Comparison of ENCODE assay signal across 8 cellular contexts in the genomic region with DNA sequence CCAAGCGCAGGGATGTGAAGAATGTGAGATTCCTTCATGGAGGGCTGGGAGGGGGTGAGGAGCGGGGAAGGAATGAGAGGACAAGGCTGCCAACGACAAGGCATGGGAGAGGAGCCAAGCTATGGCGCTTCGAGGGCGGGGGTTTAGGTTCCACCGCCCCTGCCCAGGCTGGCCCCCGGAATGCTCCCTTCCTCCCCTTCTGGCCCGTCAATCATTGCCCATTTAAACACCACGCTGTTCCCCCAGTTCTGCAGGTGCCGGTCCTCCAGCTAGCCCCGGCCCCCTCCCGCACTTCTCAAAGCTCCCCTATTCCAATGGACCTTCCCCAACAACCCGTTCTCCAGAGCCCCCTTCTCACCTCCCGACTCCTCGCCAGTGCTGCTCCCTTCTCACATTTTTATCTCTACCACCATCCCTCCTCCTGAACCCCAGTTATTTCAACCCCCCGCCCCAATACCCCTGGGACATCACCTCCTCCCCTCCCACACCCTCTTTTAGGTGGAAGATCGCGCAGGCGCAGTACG. TPM values are rescaled to one million over a fixed set of nuclear protein-coding genes. Genes with fewer than 3 reads are reported as not detected.
DNase-seq lines count a peak whose midpoint lies in the region; ATAC-seq and TF ChIP-seq lines count a peak whose summit lies in the region.

No MANE protein-coding gene starts in this region.

- no peaks in the 10 kb centered on the region for H3K9me3 Mint-ChIP-seq in activated CD4-positive, alpha-beta T cell treated with anti-CD3 and anti-CD28 coated beads, Interleukin-2, amount 10 ng/mL, durations not matched to agents 7 days and 5 days

- 0 to 2% (median 0%) methylated on average over 19 to 21 of the region's 21 CpGs for WGBS in stomach, 5 donors

- CTCF ChIA-PET in activated CD4-positive, alpha-beta T cell treated with anti-CD3 and anti-CD28 coated beads, Interleukin-2, amount 10 ng/mL, durations not matched to agents 7 days and 5 days (lab: Charles Lee): interaction anchor here (0.6 to 4.0 kb wide), 23 partner anchors 10 to 175 kb away, joined by 3 to 39 read pairs (median 4); a partner anchor contains a TSS

- H3K4me1 ChIP-seq in NT2/D1 (ENCODE audit: insufficient read depth, insufficient read length): no peaks in the 10 kb centered on the region
- peaks cover 44 to 74% (median 61%) of the 10 kb centered on the region in 4 donors for H3K4me1 ChIP-seq in stomach

- H3K9me3 ChIP-seq in NT2/D1 (ENCODE audit: insufficient read depth, low read length) (peaks cover 7% of the 10 kb centered on the region; the same call in 1 of the 2 replicates), stomach (no peaks in the 10 kb centered on the region)

- no peak for TF ChIP-seq EP300 in stomach (IDR thresholded peaks at IDR 0.05)

- peak overlapping the region; percentile 90 for H3K4me3 Mint-ChIP-seq in activated CD4-positive, alpha-beta T cell treated with anti-CD3 and anti-CD28 coated beads, Interleukin-2, amount 10 ng/mL, durations not matched to agents 7 days and 5 days

- peaks cover 49% of the 10 kb centered on the region for H3K4me1 Mint-ChIP-seq in activated CD4-positive, alpha-beta T cell treated with anti-CD3 and anti-CD28 coated beads, Interleukin-2, amount 10 ng/mL, durations not matched to agents 7 days and 5 days

- TF ChIP-seq CTCF in choroid plexus epithelial cell (conservative IDR thresholded peaks at IDR 0.05; ENCODE audit: low read depth, low read length) (no peak), stomach (IDR thresholded peaks at IDR 0.05) (no peak)

- no peak for DNase-seq in activated CD4-positive, alpha-beta T cell treated with anti-CD3 and anti-CD28 coated beads, Interleukin-2, amount 10 ng/mL, durations not matched to agents 7 days and 5 days
- DNase-seq in activated CD4-positive, alpha-beta T cell treated with anti-CD3 and anti-CD28 coated beads for 1 hour: no peak
- DNase-seq in NT2/D1 (ENCODE audit: low read depth, low spot score) (peak; percentile 54), choroid plexus epithelial cell (ENCODE audit: low read depth) (peak; percentile 68), left colon (peak; percentile 52 to 63), stomach (peak; percentile 58)

- H3K27ac ChIP-seq in stomach: peak overlapping the region; percentile 94 to 97 (median 97)

- H3K27me3 Mint-ChIP-seq in activated CD4-positive, alpha-beta T cell treated with anti-CD3 and anti-CD28 coated beads, Interleukin-2, amount 10 ng/mL, durations not matched to agents 7 days and 5 days: no peaks in the 10 kb centered on the region

- H3K36me3 ChIP-seq in NT2/D1 (ENCODE audit: insufficient read depth, insufficient read length, low read length) (peaks cover 19% of the 10 kb centered on the region), stomach (peaks cover 2 to 17% (median 7%) of the 10 kb centered on the region in 4 donors)

- TF ChIP-seq POLR2A in stomach (IDR thresholded peaks at IDR 0.05): no peak

- intact Hi-C loops in left colon (cut with DNase I, micrococcal nuclease) (no loop called here), stomach (cut with DNase I; ENCODE audit: low total_unique reads) (no loop called here)

- POLR2A ChIA-PET in activated CD4-positive, alpha-beta T cell treated with anti-CD3 and anti-CD28 coated beads, Interleukin-2, amount 10 ng/mL, durations not matched to agents 7 days and 5 days (lab: Charles Lee): interaction anchor here (0.5 to 1.2 kb wide), 6 partner anchors 12 to 274 kb away, joined by 3 to 8 read pairs (median 4); no protein-coding TSS in a partner anchor

- H3K27me3 ChIP-seq in NT2/D1 (ENCODE audit: insufficient read depth, insufficient read length) (no peaks in the 10 kb centered on the region), stomach (no peaks in the 10 kb centered on the region)

- H3K4me3 ChIP-seq in NT2/D1 (ENCODE audit: insufficient read length, low read depth) (peak overlapping the region; percentile 87), choroid plexus epithelial cell (ENCODE audit: low read depth, low read length) (peak overlapping the region; percentile 93), stomach (peak overlapping the region; percentile 70 to 82 (median 76))

- ATAC-seq in HG02571 (IDR thresholded peaks at IDR 0.05; ENCODE audit: unreplicated experiment) (peak; percentile 18), left colon (peak; percentile 8), HG03039 (IDR thresholded peaks at IDR 0.05; ENCODE audit: unreplicated experiment) (no peak)

- peak overlapping the region; percentile 93 for H3K27ac Mint-ChIP-seq in activated CD4-positive, alpha-beta T cell treated with anti-CD3 and anti-CD28 coated beads, Interleukin-2, amount 10 ng/mL, durations not matched to agents 7 days and 5 days

- peaks cover 6% of the 10 kb centered on the region for H3K36me3 Mint-ChIP-seq in activated CD4-positive, alpha-beta T cell treated with anti-CD3 and anti-CD28 coated beads, Interleukin-2, amount 10 ng/mL, durations not matched to agents 7 days and 5 days (ENCODE audit: low read depth)

- H3K9ac ChIP-seq in NT2/D1 (ENCODE audit: insufficient read length, low read depth): peak overlapping the region; percentile 86

RNA-seq across cellular contexts. Expression of a gene that starts 0.4 kb away (rescaled TPM):
- total RNA-seq in activated CD4-positive, alpha-beta T cell treated with anti-CD3 and anti-CD28 coated beads, Interleukin-2, amount 10 ng/mL, durations not matched to agents 7 days and 5 days: 10 to 100 TPM; 30.1 to 31.6 TPM
- 10 to 100 TPM; 31.5 to 35.1 TPM for total RNA-seq in left colon
- 10 to 100 TPM; 29.4 to 92.4 (median 52.7) TPM for total RNA-seq in stomach
- polyA plus RNA-seq in stomach: 10 to 100 TPM; 10.4 to 20.5 (median 17.4) TPM

RNA-seq across cellular contexts. Expression of a gene that starts 2.8 kb away (rescaled TPM):
- total RNA-seq in activated CD4-positive, alpha-beta T cell treated with anti-CD3 and anti-CD28 coated beads, Interleukin-2, amount 10 ng/mL, durations not matched to agents 7 days and 5 days: 10 to 100 TPM; 56.7 to 63.5 TPM
- 10 to 100 TPM; 23.2 to 29.5 TPM for total RNA-seq in left colon
- 10 to 100 TPM in 2 of 5 donors, 1 to 10 TPM in 3; 1.2 to 13.9 (median 8.0) TPM for total RNA-seq in stomach
- polyA plus RNA-seq in stomach: 10 to 100 TPM; 22.2 to 36.5 (median 28.0) TPM

RNA-seq across cellular contexts. Expression of a gene that starts 8.6 kb away (rescaled TPM):
- total RNA-seq in activated CD4-positive, alpha-beta T cell treated with anti-CD3 and anti-CD28 coated beads, Interleukin-2, amount 10 ng/mL, durations not matched to agents 7 days and 5 days: under 1 TPM in 1 of 2 experiments, not detected in 1; 0.64 TPM
- total RNA-seq in left colon (100 to 1,000 TPM; 152 to 244 TPM), stomach (100 to 1,000 TPM in 1 of 5 donors, 10 to 100 TPM in 1, 1 to 10 TPM in 1, not detected in 2; 8.0 to 450 (median 18.7) TPM)
- under 1 TPM in 2 of 3 donors, not detected in 1; 0.15 to 1.00 TPM for polyA plus RNA-seq in stomach

RNA-seq across cellular contexts. Expression of a gene that starts 32.0 kb away (rescaled TPM):
- 100 to 1,000 TPM; 140 to 173 TPM for total RNA-seq in activated CD4-positive, alpha-beta T cell treated with anti-CD3 and anti-CD28 coated beads, Interleukin-2, amount 10 ng/mL, durations not matched to agents 7 days and 5 days
- total RNA-seq in left colon (10 to 100 TPM; 81.7 to 85.6 TPM), stomach (100 to 1,000 TPM in 2 of 5 donors, 10 to 100 TPM in 3; 58.0 to 131 (median 72.1) TPM)
- 10 to 100 TPM; 12.5 to 25.7 (median 20.1) TPM for polyA plus RNA-seq in stomach

RNA-seq across cellular contexts. Expression of a gene that starts 36.9 kb away (rescaled TPM):
- total RNA-seq in activated CD4-positive, alpha-beta T cell treated with anti-CD3 and anti-CD28 coated beads, Interleukin-2, amount 10 ng/mL, durations not matched to agents 7 days and 5 days: 10 to 100 TPM; 39.0 to 45.9 TPM
- total RNA-seq in left colon: 10 to 100 TPM; 47.4 to 54.8 TPM
- total RNA-seq in stomach: 10 to 100 TPM in 4 of 5 donors, 1 to 10 TPM in 1; 2.3 to 28.3 (median 14.2) TPM
- polyA plus RNA-seq in stomach: 1 to 10 TPM; 3.1 to 6.7 (median 3.4) TPM

Comparison
In these comparisons a context has a peak if more than half of its experiments do, and no peak if none do; other contexts are left out.
1. DNase-seq: peak in NT2/D1 (single experiment), choroid plexus epithelial cell (single experiment), left colon (2 of 2) and stomach (single experiment); none in activated CD4-positive, alpha-beta T cell treated with anti-CD3 and anti-CD28 coated beads, Interleukin-2, amount 10 ng/mL, durations not matched to agents 7 days and 5 days (single experiment) and activated CD4-positive, alpha-beta T cell treated with anti-CD3 and anti-CD28 coated beads for 1 hour (single experiment).
2. Peak in every context shown above with its lines, with median percentiles within 50 percentile points of each other: H3K4me3 ChIP-seq.